Comparison of ENCODE assay signal across 12 cellular contexts in genomic region chr2:122960727-122961641, GRCh38.
DNase-seq lines count a peak whose midpoint lies in the region; ATAC-seq and TF ChIP-seq lines count a peak whose summit lies in the region.
"Had no signal": no experiment of that assay in that cellular context is flagged by ENCODE, and none has a peak within 500 bp of the region (broad histone marks: within the 10 kb centered on the region; RNA-seq: fewer than 3 reads in every experiment).

No MANE protein-coding gene starts in this region.

- no peak for TF ChIP-seq CTCF in astrocyte of the cerebellum (IDR thresholded peaks at IDR 0.05; ENCODE audit: low read depth, low read length, missing control alignments)
- TF ChIP-seq CTCF in omental fat pad (IDR thresholded peaks at IDR 0.05), result no peak

- no peak overlapping the region for H3K4me3 ChIP-seq in astrocyte of the cerebellum (ENCODE audit: low read depth, low read length)

- DNase-seq in HT-29 (ENCODE audit: low spot score) (peak; percentile 3), NCI-H2196 (lab: John Stamatoyannopoulos, UW; ENCODE audit: unreplicated experiment) (peak; percentile 74), astrocyte of the cerebellum (ENCODE audit: low read depth) (peak; percentile 49), omental fat pad (ENCODE audit: low spot score) (no peak), NOMO-1 (lab: John Stamatoyannopoulos, UW; ENCODE audit: unreplicated experiment in 2 of 2) (no peak)
- DNase-seq in activated CD4-positive, CD25-positive, alpha-beta regulatory T cell treated with anti-CD3 and anti-CD28 coated beads, Interleukin-2, amount 50 U/mL, for 72 hours, result no peak
- DNase-seq: activated T-cell treated with anti-CD3 and anti-CD28 coated beads, Interleukin-2, amount 50 U/mL, for 72 hours; GDM1; Karpas-422; kidney had no signal

- in situ Hi-C loops in astrocyte of the cerebellum (cut with HindIII; ENCODE audit: low sequenced_read_pairs), result no loop called here

- ATAC-seq in omental fat pad (ENCODE audit: low FRiP score), result peak; percentile 68
- no peak for ATAC-seq in HG02678 (IDR thresholded peaks at IDR 0.05; ENCODE audit: unreplicated experiment)
- no peak for ATAC-seq in HG03460 (IDR thresholded peaks at IDR 0.05; ENCODE audit: unreplicated experiment)
- ATAC-seq: activated T-cell treated with anti-CD3 and anti-CD28 coated beads, Interleukin-2, amount 50 U/mL, for 72 hours had no signal

Comparison
In these comparisons a context has a peak if more than half of its experiments do, and no peak if none do; other contexts are left out.
1. DNase-seq: peak in HT-29 (single experiment), NCI-H2196 (single experiment) and astrocyte of the cerebellum (single experiment); none in omental fat pad (single experiment), activated CD4-positive, CD25-positive, alpha-beta regulatory T cell treated with anti-CD3 and anti-CD28 coated beads, Interleukin-2, amount 50 U/mL, for 72 hours (single experiment) and NOMO-1 (0 of 2).